In the genomic region with DNA sequence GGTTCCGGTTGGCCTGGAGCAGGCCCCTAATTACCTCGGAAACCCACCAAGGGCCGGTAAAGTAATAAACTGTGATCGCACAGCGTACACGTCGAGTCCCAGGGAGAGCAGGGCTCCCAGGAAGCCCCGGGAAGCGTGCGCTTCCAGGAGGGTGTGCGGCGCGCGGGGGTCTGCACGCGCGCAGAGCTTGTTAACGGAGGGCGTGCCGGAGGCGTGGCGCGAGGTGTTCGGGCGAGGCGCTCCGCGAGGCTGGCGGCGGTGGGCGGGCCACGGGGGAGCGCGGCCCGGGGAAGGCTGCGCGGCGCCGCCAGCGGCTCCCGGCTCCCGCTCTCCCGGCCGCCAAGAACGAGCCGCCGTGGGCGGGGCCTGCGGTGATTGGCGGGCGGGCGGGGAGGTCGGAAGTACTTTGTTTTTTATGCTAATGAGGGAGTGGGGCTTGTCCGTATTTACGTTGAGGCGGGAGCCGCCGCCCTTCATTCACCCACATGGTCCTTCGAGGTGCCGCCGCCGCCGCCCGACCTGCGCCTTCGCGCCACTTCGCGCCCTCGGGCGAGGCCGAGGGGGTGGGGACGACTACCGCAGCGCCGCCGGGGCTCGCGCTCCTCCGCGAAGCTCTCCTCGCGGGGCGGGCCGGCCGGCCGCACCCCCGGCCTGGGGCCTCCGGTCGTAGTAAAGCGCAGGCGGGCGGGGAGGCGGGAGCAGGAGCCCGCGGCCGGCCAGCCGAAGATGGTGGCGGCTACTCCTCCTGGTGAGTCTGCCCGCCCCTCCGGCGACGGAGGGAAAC, we compare ENCODE assay signal across 8 cellular contexts. TPM values are rescaled to one million over a fixed set of nuclear protein-coding genes. Genes with fewer than 3 reads are reported as not detected.
DNase-seq lines count a peak whose midpoint lies in the region; TF ChIP-seq lines count a peak whose summit lies in the region.

A gene (plus strand): TSS at position 476 of the 784 bp plus-strand sequence.

- H3K27me3 ChIP-seq in neutrophil (peaks cover 31% of the 10 kb centered on the region), subcutaneous abdominal adipose tissue (ENCODE audit: control insufficient read depth in 5 of 5, insufficient read depth in 4 of 5, low read length in 5 of 5) (peaks cover 0 to 3% (median 0%) of the 10 kb centered on the region in 5 donors)

- no peak for TF ChIP-seq CTCF in HFF-Myc (IDR thresholded peaks at IDR 0.05; ENCODE audit: low read depth, low read length, missing control alignments)
- TF ChIP-seq CTCF in neutrophil (IDR thresholded peaks at IDR 0.05), result no peak

- H3K4me3 ChIP-seq in HFF-Myc (replicated peaks; ENCODE audit: low read depth, low read length) (peak within 1 kb of the TSS; percentile 60), neutrophil (ENCODE audit: low read depth in 1 of 2, low read length in 1 of 2) (peak within 1 kb of the TSS; percentile 74 to 76), subcutaneous abdominal adipose tissue (ENCODE audit: low read depth in 1 of 5, low read length in 5 of 5) (peak within 1 kb of the TSS; percentile 70 to 81 (median 77))

- H3K27ac ChIP-seq in neutrophil (peak within 1 kb of the TSS; percentile 76), subcutaneous abdominal adipose tissue (ENCODE audit: low read depth, low read length) (peak within 1 kb of the TSS; percentile 57)

- peak within 1 kb of the TSS; percentile 19 to 91 (median 71) for H3K9ac ChIP-seq in subcutaneous abdominal adipose tissue (ENCODE audit: low read length in 5 of 5)

- DNase-seq in GM04504 (ENCODE audit: low read depth) (peak; percentile 32), HFF-Myc (ENCODE audit: extremely low read depth, low read depth) (peak; percentile 45), MV-4-11 (lab: John Stamatoyannopoulos, UW) (peak; percentile 86), SK-MEL-5 (ENCODE audit: low read depth, low spot score) (peak; percentile 92), foreskin melanocyte (peak; percentile 73)
- DNase-seq in activated naive CD4-positive, alpha-beta T cell (lab: John Stamatoyannopoulos, UW), result peak; percentile 69 to 78 (median 74)

- in situ Hi-C loops in SK-MEL-5 (cut with HindIII; ENCODE audit: low pct_unique_long_range_greater_than_20kb, low sequenced_read_pairs), result no loop called here

- H3K36me3 ChIP-seq in neutrophil (no peaks in the 10 kb centered on the region), subcutaneous abdominal adipose tissue (ENCODE audit: control insufficient read depth in 5 of 5, insufficient read depth in 5 of 5, low read length in 5 of 5) (peaks cover 3 to 15% (median 12%) of the 10 kb centered on the region in 5 donors)

- H3K4me1 ChIP-seq in neutrophil (ENCODE audit: control insufficient read depth in 1 of 2, insufficient read depth in 1 of 2, low read depth in 1 of 2, low read length in 1 of 2) (peaks cover 12% of the 10 kb centered on the region in 2 experiments), subcutaneous abdominal adipose tissue (ENCODE audit: control insufficient read depth in 5 of 5, insufficient read depth in 5 of 5, low read length in 5 of 5) (peaks cover 0 to 16% (median 15%) of the 10 kb centered on the region in 5 donors)

- no peaks in the 10 kb centered on the region for H3K9me3 ChIP-seq in neutrophil
- no peaks in the 10 kb centered on the region for H3K9me3 ChIP-seq in subcutaneous abdominal adipose tissue (ENCODE audit: control insufficient read depth in 5 of 5, low read length in 5 of 5)

RNA-seq across cellular contexts. Expression of the gene that starts here (rescaled TPM):
- total RNA-seq in SK-MEL-5 (2014; rRNA removed; shearing (Covaris generic)), result 9.1 and 9.8 TPM in 2 replicates
- polyA plus RNA-seq in SK-MEL-5 (2015; cell fraction: cytosol; rRNA removed), result 0.31 TPM in 1 of 2 replicates, not detected in the other
- 30.2 and 36.4 TPM in 2 replicates for polyA plus RNA-seq in SK-MEL-5 (2015; cell fraction: nucleus; rRNA removed)

Comparison
In these comparisons a context has a peak if more than half of its experiments do, and no peak if none do; other contexts are left out.
1. Peak in every context shown above with its lines: DNase-seq, H3K4me3 ChIP-seq and H3K27ac ChIP-seq.
2. DNase-seq: peak in every context shown above with its lines; median percentile 92 in SK-MEL-5; 86 in MV-4-11; 74 in activated naive CD4-positive, alpha-beta T cell; 73 in foreskin melanocyte; 45 in HFF-Myc; 32 in GM04504.